ENCODE assay signal across 1 cellular context in the genomic region with DNA sequence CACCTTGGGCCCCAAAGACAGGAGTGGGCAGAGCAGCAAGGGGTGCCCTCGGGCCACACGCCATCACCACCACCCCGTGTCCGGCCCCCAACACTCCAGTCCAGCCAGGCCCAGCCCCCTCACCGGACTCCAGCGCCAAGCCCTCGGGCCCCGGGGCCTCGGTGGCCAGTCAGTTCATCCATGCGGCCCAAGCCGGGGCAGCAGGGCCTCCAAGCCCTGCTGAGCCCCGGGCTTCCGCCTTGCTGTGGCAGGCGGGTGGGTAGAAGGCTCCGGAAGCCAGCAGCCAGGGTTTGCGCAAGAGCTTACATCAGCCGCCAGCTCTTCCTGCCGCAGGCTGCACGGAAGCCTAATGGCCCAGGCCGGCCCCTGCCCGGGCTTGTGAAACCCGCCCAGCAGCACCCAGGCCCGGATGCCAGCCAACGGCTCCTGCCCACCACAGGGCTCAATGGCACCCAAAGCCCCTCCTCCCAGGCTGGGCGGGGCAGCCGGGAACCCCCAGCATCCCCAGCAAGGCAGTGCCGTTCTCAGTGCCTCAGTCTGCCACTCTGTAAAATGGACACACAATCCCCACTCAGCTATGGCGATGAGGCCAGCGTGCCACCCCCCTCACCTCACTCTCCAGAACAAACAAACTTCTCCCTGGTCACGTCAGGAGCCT.
A peak's percentile ranks its signal among the peaks of the same experiment; 100 is the strongest.
TF ChIP-seq lines count a peak whose summit lies in the region.

No MANE protein-coding gene starts in this region.

TF ChIP-seq in K562, 482 proteins besides CTCF, POLR2A, EP300 and RAD21 (continued from another document):
- TF ChIP-seq, protein P1, sequence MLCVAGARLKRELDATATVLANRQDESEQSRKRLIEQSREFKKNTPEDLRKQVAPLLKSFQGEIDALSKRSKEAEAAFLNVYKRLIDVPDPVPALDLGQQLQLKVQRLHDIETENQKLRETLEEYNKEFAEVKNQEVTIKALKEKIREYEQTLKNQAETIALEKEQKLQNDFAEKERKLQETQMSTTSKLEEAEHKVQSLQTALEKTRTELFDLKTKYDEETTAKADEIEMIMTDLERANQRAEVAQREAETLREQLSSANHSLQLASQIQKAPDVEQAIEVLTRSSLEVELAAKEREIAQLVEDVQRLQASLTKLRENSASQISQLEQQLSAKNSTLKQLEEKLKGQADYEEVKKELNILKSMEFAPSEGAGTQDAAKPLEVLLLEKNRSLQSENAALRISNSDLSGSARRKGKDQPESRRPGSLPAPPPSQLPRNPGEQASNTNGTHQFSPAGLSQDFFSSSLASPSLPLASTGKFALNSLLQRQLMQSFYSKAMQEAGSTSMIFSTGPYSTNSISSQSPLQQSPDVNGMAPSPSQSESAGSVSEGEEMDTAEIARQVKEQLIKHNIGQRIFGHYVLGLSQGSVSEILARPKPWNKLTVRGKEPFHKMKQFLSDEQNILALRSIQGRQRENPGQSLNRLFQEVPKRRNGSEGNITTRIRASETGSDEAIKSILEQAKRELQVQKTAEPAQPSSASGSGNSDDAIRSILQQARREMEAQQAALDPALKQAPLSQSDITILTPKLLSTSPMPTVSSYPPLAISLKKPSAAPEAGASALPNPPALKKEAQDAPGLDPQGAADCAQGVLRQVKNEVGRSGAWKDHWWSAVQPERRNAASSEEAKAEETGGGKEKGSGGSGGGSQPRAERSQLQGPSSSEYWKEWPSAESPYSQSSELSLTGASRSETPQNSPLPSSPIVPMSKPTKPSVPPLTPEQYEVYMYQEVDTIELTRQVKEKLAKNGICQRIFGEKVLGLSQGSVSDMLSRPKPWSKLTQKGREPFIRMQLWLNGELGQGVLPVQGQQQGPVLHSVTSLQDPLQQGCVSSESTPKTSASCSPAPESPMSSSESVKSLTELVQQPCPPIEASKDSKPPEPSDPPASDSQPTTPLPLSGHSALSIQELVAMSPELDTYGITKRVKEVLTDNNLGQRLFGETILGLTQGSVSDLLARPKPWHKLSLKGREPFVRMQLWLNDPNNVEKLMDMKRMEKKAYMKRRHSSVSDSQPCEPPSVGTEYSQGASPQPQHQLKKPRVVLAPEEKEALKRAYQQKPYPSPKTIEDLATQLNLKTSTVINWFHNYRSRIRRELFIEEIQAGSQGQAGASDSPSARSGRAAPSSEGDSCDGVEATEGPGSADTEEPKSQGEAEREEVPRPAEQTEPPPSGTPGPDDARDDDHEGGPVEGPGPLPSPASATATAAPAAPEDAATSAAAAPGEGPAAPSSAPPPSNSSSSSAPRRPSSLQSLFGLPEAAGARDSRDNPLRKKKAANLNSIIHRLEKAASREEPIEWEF (CRISPR knock-in tag; IDR thresholded peaks at IDR 0.05), result no peak
- TF ChIP-seq HDAC2 (IDR thresholded peaks at IDR 0.05), result peak; percentile 93
- TF ChIP-seq ZBTB7A (IDR thresholded peaks at IDR 0.05; ENCODE audit: borderline replicate concordance, control insufficient read depth, low read depth, low read length), result 0 out of 2 replicates have a peak, but pooled peaks have one; percentile 18
- TF ChIP-seq RCOR1 (IDR thresholded peaks at IDR 0.05; ENCODE audit: borderline replicate concordance in 1 of 2, low read depth in 2 of 2, low read length in 2 of 2), result peak in 1 of 2 experiments; percentile 78; a peak in 3 of 4 replicates
- TF ChIP-seq JUNB (CRISPR knock-in tag; conservative IDR thresholded peaks at IDR 0.05), result no peak
- peak; percentile 75 for TF ChIP-seq POLR2G (IDR thresholded peaks at IDR 0.05; ENCODE audit: low read depth, low read length)
- TF ChIP-seq FOXA3 (CRISPR knock-in tag; conservative IDR thresholded peaks at IDR 0.05 in 1 of 2, IDR thresholded peaks at IDR 0.05 in 1 of 2), result no peak
- TF ChIP-seq, protein P2, sequence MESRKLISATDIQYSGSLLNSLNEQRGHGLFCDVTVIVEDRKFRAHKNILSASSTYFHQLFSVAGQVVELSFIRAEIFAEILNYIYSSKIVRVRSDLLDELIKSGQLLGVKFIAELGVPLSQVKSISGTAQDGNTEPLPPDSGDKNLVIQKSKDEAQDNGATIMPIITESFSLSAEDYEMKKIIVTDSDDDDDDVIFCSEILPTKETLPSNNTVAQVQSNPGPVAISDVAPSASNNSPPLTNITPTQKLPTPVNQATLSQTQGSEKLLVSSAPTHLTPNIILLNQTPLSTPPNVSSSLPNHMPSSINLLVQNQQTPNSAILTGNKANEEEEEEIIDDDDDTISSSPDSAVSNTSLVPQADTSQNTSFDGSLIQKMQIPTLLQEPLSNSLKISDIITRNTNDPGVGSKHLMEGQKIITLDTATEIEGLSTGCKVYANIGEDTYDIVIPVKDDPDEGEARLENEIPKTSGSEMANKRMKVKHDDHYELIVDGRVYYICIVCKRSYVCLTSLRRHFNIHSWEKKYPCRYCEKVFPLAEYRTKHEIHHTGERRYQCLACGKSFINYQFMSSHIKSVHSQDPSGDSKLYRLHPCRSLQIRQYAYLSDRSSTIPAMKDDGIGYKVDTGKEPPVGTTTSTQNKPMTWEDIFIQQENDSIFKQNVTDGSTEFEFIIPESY (CRISPR knock-in tag; IDR thresholded peaks at IDR 0.05), result peak; percentile 94
- TF ChIP-seq, protein P3, sequence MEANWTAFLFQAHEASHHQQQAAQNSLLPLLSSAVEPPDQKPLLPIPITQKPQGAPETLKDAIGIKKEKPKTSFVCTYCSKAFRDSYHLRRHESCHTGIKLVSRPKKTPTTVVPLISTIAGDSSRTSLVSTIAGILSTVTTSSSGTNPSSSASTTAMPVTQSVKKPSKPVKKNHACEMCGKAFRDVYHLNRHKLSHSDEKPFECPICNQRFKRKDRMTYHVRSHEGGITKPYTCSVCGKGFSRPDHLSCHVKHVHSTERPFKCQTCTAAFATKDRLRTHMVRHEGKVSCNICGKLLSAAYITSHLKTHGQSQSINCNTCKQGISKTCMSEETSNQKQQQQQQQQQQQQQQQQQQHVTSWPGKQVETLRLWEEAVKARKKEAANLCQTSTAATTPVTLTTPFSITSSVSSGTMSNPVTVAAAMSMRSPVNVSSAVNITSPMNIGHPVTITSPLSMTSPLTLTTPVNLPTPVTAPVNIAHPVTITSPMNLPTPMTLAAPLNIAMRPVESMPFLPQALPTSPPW (CRISPR knock-in tag; IDR thresholded peaks at IDR 0.05), result peak; percentile 26; the same call in 1 of the 2 replicates
- peak; percentile 93 for TF ChIP-seq RBM25 (IDR thresholded peaks at IDR 0.05; ENCODE audit: low read depth, low read length, severe bottlenecking)
- TF ChIP-seq RBM15 (IDR thresholded peaks at IDR 0.05; ENCODE audit: insufficient read depth, low read length), result no peak
- peak; percentile 95 for TF ChIP-seq CEBPB (tag; IDR thresholded peaks at IDR 0.05)
- TF ChIP-seq ATF7 (IDR thresholded peaks at IDR 0.05), result no peak
- TF ChIP-seq BCOR (IDR thresholded peaks at IDR 0.05), result peak; percentile 98
- TF ChIP-seq ZNF121 (CRISPR knock-in tag; conservative IDR thresholded peaks at IDR 0.05), result peak; percentile 47
- TF ChIP-seq PHB (CRISPR knock-in tag; IDR thresholded peaks at IDR 0.05), result no peak
- TF ChIP-seq, protein P4, sequence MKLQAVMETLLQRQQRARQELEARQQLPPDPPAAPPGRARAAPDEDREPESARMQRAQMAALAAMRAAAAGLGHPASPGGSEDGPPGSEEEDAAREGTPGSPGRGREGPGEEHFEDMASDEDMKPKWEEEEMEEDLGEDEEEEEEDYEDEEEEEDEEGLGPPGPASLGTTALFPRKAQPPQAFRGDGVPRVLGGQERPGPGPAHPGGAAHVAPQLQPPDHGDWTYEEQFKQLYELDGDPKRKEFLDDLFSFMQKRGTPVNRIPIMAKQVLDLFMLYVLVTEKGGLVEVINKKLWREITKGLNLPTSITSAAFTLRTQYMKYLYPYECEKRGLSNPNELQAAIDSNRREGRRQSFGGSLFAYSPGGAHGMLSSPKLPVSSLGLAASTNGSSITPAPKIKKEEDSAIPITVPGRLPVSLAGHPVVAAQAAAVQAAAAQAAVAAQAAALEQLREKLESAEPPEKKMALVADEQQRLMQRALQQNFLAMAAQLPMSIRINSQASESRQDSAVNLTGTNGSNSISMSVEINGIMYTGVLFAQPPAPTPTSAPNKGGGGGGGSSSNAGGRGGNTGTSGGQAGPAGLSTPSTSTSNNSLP (IDR thresholded peaks at IDR 0.05; ENCODE audit: borderline replicate concordance, low read depth, low read length), result no peak
- peak in 1 of 2 experiments; percentile 39; a peak in 1 of 4 replicates for TF ChIP-seq HDAC1 (IDR thresholded peaks at IDR 0.05)
- TF ChIP-seq, protein P5, sequence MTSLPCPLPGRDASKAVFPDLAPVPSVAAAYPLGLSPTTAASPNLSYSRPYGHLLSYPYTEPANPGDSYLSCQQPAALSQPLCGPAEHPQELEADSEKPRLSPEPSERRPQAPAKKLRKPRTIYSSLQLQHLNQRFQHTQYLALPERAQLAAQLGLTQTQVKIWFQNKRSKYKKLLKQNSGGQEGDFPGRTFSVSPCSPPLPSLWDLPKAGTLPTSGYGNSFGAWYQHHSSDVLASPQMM (CRISPR knock-in tag; IDR thresholded peaks at IDR 0.05), result no peak
- TF ChIP-seq, protein P6, sequence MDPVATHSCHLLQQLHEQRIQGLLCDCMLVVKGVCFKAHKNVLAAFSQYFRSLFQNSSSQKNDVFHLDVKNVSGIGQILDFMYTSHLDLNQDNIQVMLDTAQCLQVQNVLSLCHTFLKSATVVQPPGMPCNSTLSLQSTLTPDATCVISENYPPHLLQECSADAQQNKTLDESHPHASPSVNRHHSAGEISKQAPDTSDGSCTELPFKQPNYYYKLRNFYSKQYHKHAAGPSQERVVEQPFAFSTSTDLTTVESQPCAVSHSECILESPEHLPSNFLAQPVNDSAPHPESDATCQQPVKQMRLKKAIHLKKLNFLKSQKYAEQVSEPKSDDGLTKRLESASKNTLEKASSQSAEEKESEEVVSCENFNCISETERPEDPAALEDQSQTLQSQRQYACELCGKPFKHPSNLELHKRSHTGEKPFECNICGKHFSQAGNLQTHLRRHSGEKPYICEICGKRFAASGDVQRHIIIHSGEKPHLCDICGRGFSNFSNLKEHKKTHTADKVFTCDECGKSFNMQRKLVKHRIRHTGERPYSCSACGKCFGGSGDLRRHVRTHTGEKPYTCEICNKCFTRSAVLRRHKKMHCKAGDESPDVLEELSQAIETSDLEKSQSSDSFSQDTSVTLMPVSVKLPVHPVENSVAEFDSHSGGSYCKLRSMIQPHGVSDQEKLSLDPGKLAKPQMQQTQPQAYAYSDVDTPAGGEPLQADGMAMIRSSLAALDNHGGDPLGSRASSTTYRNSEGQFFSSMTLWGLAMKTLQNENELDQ (CRISPR knock-in tag; IDR thresholded peaks at IDR 0.05; ENCODE audit: borderline replicate concordance), result no peak
- TF ChIP-seq, protein P7, sequence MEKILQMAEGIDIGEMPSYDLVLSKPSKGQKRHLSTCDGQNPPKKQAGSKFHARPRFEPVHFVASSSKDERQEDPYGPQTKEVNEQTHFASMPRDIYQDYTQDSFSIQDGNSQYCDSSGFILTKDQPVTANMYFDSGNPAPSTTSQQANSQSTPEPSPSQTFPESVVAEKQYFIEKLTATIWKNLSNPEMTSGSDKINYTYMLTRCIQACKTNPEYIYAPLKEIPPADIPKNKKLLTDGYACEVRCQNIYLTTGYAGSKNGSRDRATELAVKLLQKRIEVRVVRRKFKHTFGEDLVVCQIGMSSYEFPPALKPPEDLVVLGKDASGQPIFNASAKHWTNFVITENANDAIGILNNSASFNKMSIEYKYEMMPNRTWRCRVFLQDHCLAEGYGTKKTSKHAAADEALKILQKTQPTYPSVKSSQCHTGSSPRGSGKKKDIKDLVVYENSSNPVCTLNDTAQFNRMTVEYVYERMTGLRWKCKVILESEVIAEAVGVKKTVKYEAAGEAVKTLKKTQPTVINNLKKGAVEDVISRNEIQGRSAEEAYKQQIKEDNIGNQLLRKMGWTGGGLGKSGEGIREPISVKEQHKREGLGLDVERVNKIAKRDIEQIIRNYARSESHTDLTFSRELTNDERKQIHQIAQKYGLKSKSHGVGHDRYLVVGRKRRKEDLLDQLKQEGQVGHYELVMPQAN (IDR thresholded peaks at IDR 0.05; ENCODE audit: borderline replicate concordance), result no peak
- TF ChIP-seq CEBPG (CRISPR knock-in tag; IDR thresholded peaks at IDR 0.05), result peak; percentile 77
- TF ChIP-seq CEBPG (tag; conservative IDR thresholded peaks at IDR 0.05 in 1 of 2, IDR thresholded peaks at IDR 0.05 in 1 of 2), result peak; percentile 80 to 87
- TF ChIP-seq, protein P8, sequence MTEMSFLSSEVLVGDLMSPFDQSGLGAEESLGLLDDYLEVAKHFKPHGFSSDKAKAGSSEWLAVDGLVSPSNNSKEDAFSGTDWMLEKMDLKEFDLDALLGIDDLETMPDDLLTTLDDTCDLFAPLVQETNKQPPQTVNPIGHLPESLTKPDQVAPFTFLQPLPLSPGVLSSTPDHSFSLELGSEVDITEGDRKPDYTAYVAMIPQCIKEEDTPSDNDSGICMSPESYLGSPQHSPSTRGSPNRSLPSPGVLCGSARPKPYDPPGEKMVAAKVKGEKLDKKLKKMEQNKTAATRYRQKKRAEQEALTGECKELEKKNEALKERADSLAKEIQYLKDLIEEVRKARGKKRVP (CRISPR knock-in tag; IDR thresholded peaks at IDR 0.05), result peak; percentile 88
- no peak for TF ChIP-seq SIN3A (IDR thresholded peaks at IDR 0.05; ENCODE audit: borderline replicate concordance in 2 of 2, control insufficient read depth in 1 of 2, low read depth in 2 of 2, low read length in 2 of 2)
- TF ChIP-seq EP400 (IDR thresholded peaks at IDR 0.05), result no peak
- TF ChIP-seq NCOA4 (IDR thresholded peaks at IDR 0.05; ENCODE audit: partially characterized antibody), result no peak
- no peak for TF ChIP-seq SRSF7 (optimal IDR thresholded peaks at IDR 0.05; ENCODE audit: low read depth, low read length)
- peak; percentile 21 to 49; a peak in 1 of 4 replicates for TF ChIP-seq TRIM24 (IDR thresholded peaks at IDR 0.05)
- TF ChIP-seq MYBL2 (IDR thresholded peaks at IDR 0.05; ENCODE audit: low read depth), result no peak
- no peak for TF ChIP-seq MYBL2 (CRISPR knock-in tag; IDR thresholded peaks at IDR 0.05; ENCODE audit: borderline replicate concordance)
- TF ChIP-seq SMARCE1 (IDR thresholded peaks at IDR 0.05), result no peak
- no peak for TF ChIP-seq ZNF324 (CRISPR knock-in tag; IDR thresholded peaks at IDR 0.05)
- no peak for TF ChIP-seq BMI1 (IDR thresholded peaks at IDR 0.05; ENCODE audit: low read length)
- TF ChIP-seq KLF1 (tag; IDR thresholded peaks at IDR 0.05), result no peak
- TF ChIP-seq, protein P9, sequence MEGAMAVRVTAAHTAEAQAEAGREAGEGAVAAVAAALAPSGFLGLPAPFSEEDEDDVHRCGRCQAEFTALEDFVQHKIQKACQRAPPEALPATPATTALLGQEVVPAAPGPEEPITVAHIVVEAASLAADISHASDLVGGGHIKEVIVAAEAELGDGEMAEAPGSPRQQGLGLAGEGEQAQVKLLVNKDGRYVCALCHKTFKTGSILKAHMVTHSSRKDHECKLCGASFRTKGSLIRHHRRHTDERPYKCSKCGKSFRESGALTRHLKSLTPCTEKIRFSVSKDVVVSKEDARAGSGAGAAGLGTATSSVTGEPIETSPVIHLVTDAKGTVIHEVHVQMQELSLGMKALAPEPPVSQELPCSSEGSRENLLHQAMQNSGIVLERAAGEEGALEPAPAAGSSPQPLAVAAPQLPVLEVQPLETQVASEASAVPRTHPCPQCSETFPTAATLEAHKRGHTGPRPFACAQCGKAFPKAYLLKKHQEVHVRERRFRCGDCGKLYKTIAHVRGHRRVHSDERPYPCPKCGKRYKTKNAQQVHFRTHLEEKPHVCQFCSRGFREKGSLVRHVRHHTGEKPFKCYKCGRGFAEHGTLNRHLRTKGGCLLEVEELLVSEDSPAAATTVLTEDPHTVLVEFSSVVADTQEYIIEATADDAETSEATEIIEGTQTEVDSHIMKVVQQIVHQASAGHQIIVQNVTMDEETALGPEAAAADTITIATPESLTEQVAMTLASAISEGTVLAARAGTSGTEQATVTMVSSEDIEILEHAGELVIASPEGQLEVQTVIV (CRISPR knock-in tag; IDR thresholded peaks at IDR 0.05; ENCODE audit: borderline replicate concordance), result no peak
- TF ChIP-seq GABPA (tag; conservative IDR thresholded peaks at IDR 0.05; ENCODE audit: low read depth), result peak; percentile 69
